Comparison of ENCODE assay signal across 10 cellular contexts in genomic region chr7:29160080-29160479, GRCh38. TPM values are rescaled to one million over a fixed set of nuclear protein-coding genes. Genes with fewer than 3 reads are reported as not detected.
"Had no signal": no experiment of that assay in that cellular context is flagged by ENCODE, and none has a peak within 500 bp of the region (broad histone marks: within the 10 kb centered on the region; RNA-seq: fewer than 3 reads in every experiment).

No MANE protein-coding gene starts in this region.

- H3K9ac ChIP-seq: GM23248 had no signal

- DNase-seq: GM23248, GOT3, H7, HFFc6, IMR-90, KG1 had no signal

- ATAC-seq: HCT116, K562 had no signal

- FAIRE-seq: HTR-8/SVneo, K562 had no signal

- H3K4me3 ChIP-seq: GM23248, HAP-1, K562 had no signal

- H3K36me3 ChIP-seq: HAP-1 had no signal

- H3K9me3 ChIP-seq: HAP-1 had no signal

- H3K4me1 ChIP-seq: HAP-1 had no signal

- H2AFZ ChIP-seq: GM23248 had no signal

- H3K27ac ChIP-seq: GM23248 had no signal

RNA-seq across cellular contexts. Expression of gene CPVL, which starts 13.7 kb away (rescaled TPM):
- polyA plus RNA-seq: GM23248, IMR-90 had no signal

RNA-seq across cellular contexts. Expression of gene CHN2, which starts 34.5 kb away (rescaled TPM):
- polyA plus RNA-seq: IMR-90 had no signal
